In the genomic region with DNA sequence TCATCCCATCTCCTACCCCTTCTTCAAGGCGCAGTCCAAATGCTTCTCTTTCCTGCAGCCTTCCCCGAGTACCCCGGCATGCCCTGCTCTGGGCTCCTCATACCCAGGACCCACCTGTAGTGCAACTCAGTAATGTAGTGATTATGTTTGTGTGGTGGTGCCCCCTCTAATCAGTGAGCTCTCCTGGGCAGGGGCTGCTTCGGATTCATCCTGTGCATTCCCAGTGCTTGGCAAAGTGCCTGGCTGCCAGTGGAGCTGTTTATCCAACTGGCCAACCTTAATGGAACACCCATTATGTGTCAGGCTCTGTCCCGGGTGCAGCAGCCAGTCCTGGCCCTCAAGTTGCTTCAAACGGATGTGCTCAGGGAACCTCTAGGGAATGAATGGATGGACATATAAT, we compare ENCODE assay signal across 18 cellular contexts.
DNase-seq lines count a peak whose midpoint lies in the region; ATAC-seq and TF ChIP-seq lines count a peak whose summit lies in the region.
"Had no signal": no experiment of that assay in that cellular context is flagged by ENCODE, and none has a peak within 500 bp of the region (broad histone marks: within the 10 kb centered on the region; RNA-seq: fewer than 3 reads in every experiment).

No MANE protein-coding gene starts in this region.

- no peak for TF ChIP-seq CTCF in SK-N-SH (IDR thresholded peaks at IDR 0.05)
- no peak for TF ChIP-seq CTCF in HEK293 (tag by site-specific recombination; IDR thresholded peaks at IDR 0.05)
- no peak for TF ChIP-seq CTCF in RWPE2 (IDR thresholded peaks at IDR 0.05; ENCODE audit: poor library complexity, severe bottlenecking)

- H2AFZ ChIP-seq in SK-N-SH (ENCODE audit: low read depth) = no peak overlapping the region

- no peaks in the 10 kb centered on the region; the same call in 1 of the 2 replicates for H3K27me3 ChIP-seq in SK-N-SH (ENCODE audit: insufficient read depth)
- no peaks in the 10 kb centered on the region for H3K27me3 ChIP-seq in RWPE2 (ENCODE audit: insufficient read depth, poor library complexity, severe bottlenecking)

- CTCF ChIA-PET in SK-N-SH (lab: Yijun Ruan, JAX) (interaction anchor here (0.7 to 3.5 kb wide), 6 partner anchors 10 to 264 kb away, joined by 3 to 22 read pairs (median 4); a partner anchor contains a TSS), HEK293 (lab: Yijun Ruan, JAX) (interaction anchor here (0.6 to 1.0 kb wide), 2 partner anchors 63 to 194 kb away, joined by 3 read pairs; no protein-coding TSS in a partner anchor)

- POLR2A ChIA-PET in SK-N-SH (lab: Yijun Ruan, JAX) (no interaction called here), HEK293 (lab: Yijun Ruan, JAX) (no interaction called here)

- H3K9ac ChIP-seq in SK-N-SH = no peak overlapping the region

- DNase-seq in SK-N-SH (peak; percentile 58), RWPE2 (ENCODE audit: low spot score) (no peak), dermis blood vessel endothelial cell (no peak)
- no peak for DNase-seq in effector CD4-positive, alpha-beta T cell
- DNase-seq: Calu3; CD8-positive, alpha-beta memory T cell; GOT3; HCEC 1CT; KBM-7; MM.1S; NCI-H1417 treated with DMSO at 0.1 percent for 48 hours; NCI-H1694 treated with DMSO at 0.1 percent for 48 hours; NCI-H446 treated with DMSO at 0.1 percent for 48 hours; NCI-H526; T-helper 2 cell had no signal

- H3K9me3 ChIP-seq in SK-N-SH (no peaks in the 10 kb centered on the region), HEK293 (ENCODE audit: control insufficient read depth, insufficient read depth, low read depth, low read length) (no peaks in the 10 kb centered on the region), RWPE2 (ENCODE audit: severe bottlenecking) (no peaks in the 10 kb centered on the region)

- no peaks in the 10 kb centered on the region for H3K9me2 ChIP-seq in SK-N-SH

- no peaks in the 10 kb centered on the region for H3K79me2 ChIP-seq in SK-N-SH (ENCODE audit: insufficient read depth)

- ATAC-seq in SK-N-SH treated with all-trans-retinoic acid at 6 μM for 48 hours (no peak), RWPE2 (ENCODE audit: low read depth) (peak; percentile 17; the same call in 1 of the 3 replicates), HG02970 (IDR thresholded peaks at IDR 0.05; ENCODE audit: low FRiP score, unreplicated experiment) (no peak)

- TF ChIP-seq EP300 in SK-N-SH (IDR thresholded peaks at IDR 0.05; ENCODE audit: borderline replicate concordance in 1 of 2, low read depth in 1 of 2, low read length in 1 of 2) = no peak

- no peaks in the 10 kb centered on the region for H3K36me3 ChIP-seq in SK-N-SH (replicated peaks in 1 of 2; ENCODE audit: control insufficient read depth in 1 of 2, insufficient read depth in 2 of 2, low read length in 1 of 2)
- H3K36me3 ChIP-seq in HEK293 (ENCODE audit: control insufficient read depth in 2 of 2, insufficient read depth in 1 of 2, low read length in 2 of 2) = no peaks in the 10 kb centered on the region
- H3K36me3 ChIP-seq in RWPE2 (ENCODE audit: low read depth) = no peaks in the 10 kb centered on the region

- WGBS in SK-N-SH (ENCODE audit: low lambda C conversion rate) = 45% methylated on average over 6 of the region's 6 CpGs

- H3K4me2 ChIP-seq in SK-N-SH = no peak overlapping the region

- H3K4me3 ChIP-seq in SK-N-SH (ENCODE audit: low read depth in 2 of 2, low read length in 1 of 2) = no peak overlapping the region
- no peak overlapping the region for H3K4me3 ChIP-seq in HEK293 (ENCODE audit: low read depth, low read length)
- no peak overlapping the region for H3K4me3 ChIP-seq in RWPE2 (ENCODE audit: severe bottlenecking)

- no peaks in the 10 kb centered on the region for H3F3A ChIP-seq in SK-N-SH (replicated peaks; ENCODE audit: insufficient read depth)

- H3K4me1 ChIP-seq in SK-N-SH (ENCODE audit: control insufficient read depth in 1 of 2, insufficient read depth in 2 of 2, low read depth in 1 of 2, low read length in 1 of 2) (peaks cover 0 to 9% of the 10 kb centered on the region in 2 experiments; a peak in 1 of 4 replicates), HEK293 (ENCODE audit: control insufficient read depth, insufficient read depth, low read length) (no peaks in the 10 kb centered on the region), RWPE2 (ENCODE audit: insufficient read depth, poor library complexity, severe bottlenecking) (no peaks in the 10 kb centered on the region)

- H3K27ac ChIP-seq in SK-N-SH (ENCODE audit: low read depth in 2 of 2, low read length in 1 of 2) (no peak overlapping the region), HEK293 (ENCODE audit: extremely low read depth, low read depth, low read length) (no peak overlapping the region), RWPE2 (ENCODE audit: poor library complexity, severe bottlenecking) (no peak overlapping the region)

- H4K20me1 ChIP-seq in SK-N-SH (ENCODE audit: insufficient read depth) = no peaks in the 10 kb centered on the region

- no peak for TF ChIP-seq RAD21 in SK-N-SH (IDR thresholded peaks at IDR 0.05; ENCODE audit: low read length)

TF ChIP-seq in SK-N-SH, 30 proteins besides CTCF, POLR2A, EP300 and RAD21 (continues in another document):
- TF ChIP-seq TCF12 (IDR thresholded peaks at IDR 0.05) = no peak
- no peak for TF ChIP-seq FOXM1 (IDR thresholded peaks at IDR 0.05; ENCODE audit: low read depth)
- TF ChIP-seq RCOR1 (IDR thresholded peaks at IDR 0.05; ENCODE audit: low read length) = no peak
- no peak for TF ChIP-seq NRF1 (IDR thresholded peaks at IDR 0.05; ENCODE audit: low read depth, low read length)
- no peak for TF ChIP-seq GATA2 (CRISPR knock-in tag; IDR thresholded peaks at IDR 0.05)
- no peak for TF ChIP-seq SMC3 (IDR thresholded peaks at IDR 0.05; ENCODE audit: low read depth, low read length)
- no peak for TF ChIP-seq GABPA (IDR thresholded peaks at IDR 0.05; ENCODE audit: low read depth)
- no peak for TF ChIP-seq YY1 (IDR thresholded peaks at IDR 0.05; ENCODE audit: low read depth)
- TF ChIP-seq MEF2A (IDR thresholded peaks at IDR 0.05; ENCODE audit: borderline replicate concordance, low read depth) = no peak
- TF ChIP-seq, protein P1, sequence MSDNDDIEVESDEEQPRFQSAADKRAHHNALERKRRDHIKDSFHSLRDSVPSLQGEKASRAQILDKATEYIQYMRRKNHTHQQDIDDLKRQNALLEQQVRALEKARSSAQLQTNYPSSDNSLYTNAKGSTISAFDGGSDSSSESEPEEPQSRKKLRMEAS (IDR thresholded peaks at IDR 0.05; ENCODE audit: low read depth) = no peak

TF ChIP-seq in SK-N-SH treated with all-trans-retinoic acid at 6 μM for 48 hours, 23 proteins besides CTCF, POLR2A, EP300 and RAD21 (continues in another document):
- TF ChIP-seq TCF4 (CRISPR knock-in tag; IDR thresholded peaks at IDR 0.05; ENCODE audit: borderline replicate concordance) = no peak
- TF ChIP-seq GLIS3 (CRISPR knock-in tag; IDR thresholded peaks at IDR 0.05) = no peak
- TF ChIP-seq RARB (CRISPR knock-in tag; IDR thresholded peaks at IDR 0.05) = no peak
- TF ChIP-seq, protein P2, sequence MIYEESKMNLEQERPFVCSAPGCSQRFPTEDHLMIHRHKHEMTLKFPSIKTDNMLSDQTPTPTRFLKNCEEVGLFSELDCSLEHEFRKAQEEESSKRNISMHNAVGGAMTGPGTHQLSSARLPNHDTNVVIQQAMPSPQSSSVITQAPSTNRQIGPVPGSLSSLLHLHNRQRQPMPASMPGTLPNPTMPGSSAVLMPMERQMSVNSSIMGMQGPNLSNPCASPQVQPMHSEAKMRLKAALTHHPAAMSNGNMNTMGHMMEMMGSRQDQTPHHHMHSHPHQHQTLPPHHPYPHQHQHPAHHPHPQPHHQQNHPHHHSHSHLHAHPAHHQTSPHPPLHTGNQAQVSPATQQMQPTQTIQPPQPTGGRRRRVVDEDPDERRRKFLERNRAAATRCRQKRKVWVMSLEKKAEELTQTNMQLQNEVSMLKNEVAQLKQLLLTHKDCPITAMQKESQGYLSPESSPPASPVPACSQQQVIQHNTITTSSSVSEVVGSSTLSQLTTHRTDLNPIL (CRISPR knock-in tag; IDR thresholded peaks at IDR 0.05; ENCODE audit: low read depth) = no peak

TF ChIP-seq in HEK293, 187 proteins besides CTCF, POLR2A, EP300 and RAD21:
- TF ChIP-seq ZNF600 (tag by site-specific recombination; IDR thresholded peaks at IDR 0.05) (peak; percentile 91), ZBTB20 (tag by site-specific recombination; IDR thresholded peaks at IDR 0.05) (peak; percentile 54; the same call in 1 of the 2 replicates), GLIS1 (tag by site-specific recombination; IDR thresholded peaks at IDR 0.05) (0 out of 2 replicates have a peak, but pooled peaks have one; percentile 34)
- TF ChIP-seq, protein P3, sequence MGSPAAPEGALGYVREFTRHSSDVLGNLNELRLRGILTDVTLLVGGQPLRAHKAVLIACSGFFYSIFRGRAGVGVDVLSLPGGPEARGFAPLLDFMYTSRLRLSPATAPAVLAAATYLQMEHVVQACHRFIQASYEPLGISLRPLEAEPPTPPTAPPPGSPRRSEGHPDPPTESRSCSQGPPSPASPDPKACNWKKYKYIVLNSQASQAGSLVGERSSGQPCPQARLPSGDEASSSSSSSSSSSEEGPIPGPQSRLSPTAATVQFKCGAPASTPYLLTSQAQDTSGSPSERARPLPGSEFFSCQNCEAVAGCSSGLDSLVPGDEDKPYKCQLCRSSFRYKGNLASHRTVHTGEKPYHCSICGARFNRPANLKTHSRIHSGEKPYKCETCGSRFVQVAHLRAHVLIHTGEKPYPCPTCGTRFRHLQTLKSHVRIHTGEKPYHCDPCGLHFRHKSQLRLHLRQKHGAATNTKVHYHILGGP (tag by site-specific recombination; IDR thresholded peaks at IDR 0.05) = no peak
- TF ChIP-seq, protein P4, sequence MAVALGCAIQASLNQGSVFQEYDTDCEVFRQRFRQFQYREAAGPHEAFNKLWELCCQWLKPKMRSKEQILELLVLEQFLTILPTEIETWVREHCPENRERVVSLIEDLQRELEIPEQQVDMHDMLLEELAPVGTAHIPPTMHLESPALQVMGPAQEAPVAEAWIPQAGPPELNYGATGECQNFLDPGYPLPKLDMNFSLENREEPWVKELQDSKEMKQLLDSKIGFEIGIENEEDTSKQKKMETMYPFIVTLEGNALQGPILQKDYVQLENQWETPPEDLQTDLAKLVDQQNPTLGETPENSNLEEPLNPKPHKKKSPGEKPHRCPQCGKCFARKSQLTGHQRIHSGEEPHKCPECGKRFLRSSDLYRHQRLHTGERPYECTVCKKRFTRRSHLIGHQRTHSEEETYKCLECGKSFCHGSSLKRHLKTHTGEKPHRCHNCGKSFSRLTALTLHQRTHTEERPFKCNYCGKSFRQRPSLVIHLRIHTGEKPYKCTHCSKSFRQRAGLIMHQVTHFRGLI (tag by site-specific recombination; IDR thresholded peaks at IDR 0.05) = peak; percentile 48; the same call in 1 of the 2 replicates
- TF ChIP-seq, protein P5, sequence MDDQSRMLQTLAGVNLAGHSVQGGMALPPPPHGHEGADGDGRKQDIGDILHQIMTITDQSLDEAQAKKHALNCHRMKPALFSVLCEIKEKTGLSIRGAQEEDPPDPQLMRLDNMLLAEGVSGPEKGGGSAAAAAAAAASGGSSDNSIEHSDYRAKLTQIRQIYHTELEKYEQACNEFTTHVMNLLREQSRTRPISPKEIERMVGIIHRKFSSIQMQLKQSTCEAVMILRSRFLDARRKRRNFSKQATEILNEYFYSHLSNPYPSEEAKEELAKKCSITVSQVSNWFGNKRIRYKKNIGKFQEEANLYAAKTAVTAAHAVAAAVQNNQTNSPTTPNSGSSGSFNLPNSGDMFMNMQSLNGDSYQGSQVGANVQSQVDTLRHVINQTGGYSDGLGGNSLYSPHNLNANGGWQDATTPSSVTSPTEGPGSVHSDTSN (CRISPR knock-in tag; IDR thresholded peaks at IDR 0.05) = no peak
